In genomic region chr6:31952140-31952805, GRCh38 we compare ENCODE assay signal across 8 cellular contexts. TPM values are rescaled to one million over a fixed set of nuclear protein-coding genes. Genes with fewer than 3 reads are reported as not detected.
DNase-seq lines count a peak whose midpoint lies in the region; ATAC-seq and TF ChIP-seq lines count a peak whose summit lies in the region.

No MANE protein-coding gene starts in this region.

- peaks cover 56% of the 10 kb centered on the region for H3K36me3 ChIP-seq in left ventricle myocardium inferior

- H3K4me3 ChIP-seq in left ventricle myocardium inferior (no peak overlapping the region), retinal pigment epithelial cell (ENCODE audit: low read length) (no peak overlapping the region)

- H3K27ac Mint-ChIP-seq in activated naive CD8-positive, alpha-beta T cell treated with anti-CD3 and anti-CD28 coated beads, Interleukin-2, amount 50 U/mL, for 24 hours = no peak overlapping the region

- no peak overlapping the region for H3K4me3 Mint-ChIP-seq in activated naive CD8-positive, alpha-beta T cell treated with anti-CD3 and anti-CD28 coated beads, Interleukin-2, amount 50 U/mL, for 24 hours

- no peaks in the 10 kb centered on the region for H3K27me3 Mint-ChIP-seq in activated naive CD8-positive, alpha-beta T cell treated with anti-CD3 and anti-CD28 coated beads, Interleukin-2, amount 50 U/mL, for 24 hours

- H3K36me3 Mint-ChIP-seq in activated naive CD8-positive, alpha-beta T cell treated with anti-CD3 and anti-CD28 coated beads, Interleukin-2, amount 50 U/mL, for 24 hours (ENCODE audit: low read depth) = peaks cover 30% of the 10 kb centered on the region

- peak; percentile 28 for DNase-seq in stimulated activated CD4-positive, alpha-beta T cell treated with anti-CD3 and anti-CD28 coated beads, Interleukin-12 subunit alpha, Interleukin-12 subunit beta, amount 100 ng/mL, for 4 hours
- DNase-seq in stimulated activated CD4-positive, alpha-beta T cell treated with anti-CD3 and anti-CD28 coated beads, Interleukin-1b, Interleukin-23, amount 100 ng/mL, for 48 hours = no peak
- peak; percentile 59 for DNase-seq in NCI-H69 (lab: John Stamatoyannopoulos, UW)
- peak; percentile 56 for DNase-seq in activated naive CD8-positive, alpha-beta T cell treated with anti-CD3 and anti-CD28 coated beads, Interleukin-2, amount 50 U/mL, for 24 hours
- peak; percentile 52 for DNase-seq in left ventricle myocardium inferior
- no peak for DNase-seq in retinal pigment epithelial cell (ENCODE audit: low read depth)

- H3K27me3 ChIP-seq in left ventricle myocardium inferior (ENCODE audit: low read depth) = no peaks in the 10 kb centered on the region

- H3K9me3 Mint-ChIP-seq in activated naive CD8-positive, alpha-beta T cell treated with anti-CD3 and anti-CD28 coated beads, Interleukin-2, amount 50 U/mL, for 24 hours = no peaks in the 10 kb centered on the region

- H3K4me1 Mint-ChIP-seq in activated naive CD8-positive, alpha-beta T cell treated with anti-CD3 and anti-CD28 coated beads, Interleukin-2, amount 50 U/mL, for 24 hours = peaks cover 1% of the 10 kb centered on the region

- H3K9me3 ChIP-seq in left ventricle myocardium inferior (replicated peaks) = no peaks in the 10 kb centered on the region

- intact Hi-C loops in left ventricle myocardium inferior (cut with micrococcal nuclease) = no loop called here

- peak; percentile 42 for ATAC-seq in activated naive CD8-positive, alpha-beta T cell treated with anti-CD3 and anti-CD28 coated beads, Interleukin-2, amount 50 U/mL, for 24 hours
- no peak for ATAC-seq in HG03378 (IDR thresholded peaks at IDR 0.05; ENCODE audit: unreplicated experiment)
- ATAC-seq in HG03135 (IDR thresholded peaks at IDR 0.05; ENCODE audit: unreplicated experiment) = no peak

- H3K27ac ChIP-seq in left ventricle myocardium inferior (replicated peaks) = no peak overlapping the region

- TF ChIP-seq CTCF in left ventricle myocardium inferior (IDR thresholded peaks at IDR 0.05; ENCODE audit: borderline replicate concordance) (peak; percentile 77), retinal pigment epithelial cell (conservative IDR thresholded peaks at IDR 0.05; ENCODE audit: low read depth, low read length) (peak; percentile 96)

- H3K4me1 ChIP-seq in left ventricle myocardium inferior = peaks cover under 1% of the 10 kb centered on the region

RNA-seq across cellular contexts. Expression of gene CFB, which starts 6.4 kb away (rescaled TPM):
- 3.7 TPM for total RNA-seq in left ventricle myocardium inferior

RNA-seq across cellular contexts. Expression of gene NELFE, which starts 6.5 kb away (rescaled TPM):
- 39.3 TPM for total RNA-seq in left ventricle myocardium inferior

RNA-seq across cellular contexts. Expression of gene SKIC2, which starts 6.7 kb away (rescaled TPM):
- total RNA-seq in left ventricle myocardium inferior = 32.9 TPM

RNA-seq across cellular contexts. Expression of gene DXO, which starts 19.7 kb away (rescaled TPM):
- 11.2 TPM for total RNA-seq in left ventricle myocardium inferior

RNA-seq across cellular contexts. Expression of gene C2, which starts 24.8 kb away (rescaled TPM):
- 9.7 TPM for total RNA-seq in left ventricle myocardium inferior

Comparison
In these comparisons a context has a peak if more than half of its experiments do, and no peak if none do; other contexts are left out.
1. DNase-seq: peak in stimulated activated CD4-positive, alpha-beta T cell treated with anti-CD3 and anti-CD28 coated beads, Interleukin-12 subunit alpha, Interleukin-12 subunit beta, amount 100 ng/mL, for 4 hours (single experiment), NCI-H69 (single experiment), activated naive CD8-positive, alpha-beta T cell treated with anti-CD3 and anti-CD28 coated beads, Interleukin-2, amount 50 U/mL, for 24 hours (single experiment) and left ventricle myocardium inferior (single experiment); none in stimulated activated CD4-positive, alpha-beta T cell treated with anti-CD3 and anti-CD28 coated beads, Interleukin-1b, Interleukin-23, amount 100 ng/mL, for 48 hours (single experiment) and retinal pigment epithelial cell (single experiment).